1 cellular context compared by ENCODE assay signal in the genomic region with DNA sequence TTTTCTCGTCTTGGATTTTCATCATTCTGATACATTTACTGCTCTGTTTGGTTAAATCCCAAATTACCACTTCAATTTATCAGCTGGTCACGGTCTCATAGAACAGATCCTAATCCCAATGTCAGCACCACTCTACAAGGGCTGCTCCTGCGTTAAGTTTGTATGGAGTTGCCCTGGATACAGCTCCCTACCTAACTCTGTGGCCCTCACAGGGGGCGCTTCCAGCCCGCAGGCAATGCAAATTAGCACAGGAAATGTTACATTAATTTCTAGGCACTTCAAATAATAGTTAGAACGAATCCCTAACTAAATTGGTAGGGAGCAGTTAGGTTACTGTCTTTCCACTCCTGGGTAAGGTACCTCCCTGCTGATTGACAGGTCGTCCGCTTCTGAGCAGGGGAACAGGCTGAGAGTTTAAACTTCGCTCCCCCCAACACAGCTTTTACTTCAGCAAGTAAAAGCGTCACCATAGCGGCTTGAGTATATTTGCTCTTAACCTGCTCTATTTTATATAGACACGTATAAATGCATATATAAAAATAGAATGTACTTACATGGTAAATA.
TF ChIP-seq lines count a peak whose summit lies in the region.

No MANE protein-coding gene starts in this region.

TF ChIP-seq in GM23338, 12 proteins besides CTCF, POLR2A, EP300 and RAD21 (continued from another document):
- TF ChIP-seq, protein P1, sequence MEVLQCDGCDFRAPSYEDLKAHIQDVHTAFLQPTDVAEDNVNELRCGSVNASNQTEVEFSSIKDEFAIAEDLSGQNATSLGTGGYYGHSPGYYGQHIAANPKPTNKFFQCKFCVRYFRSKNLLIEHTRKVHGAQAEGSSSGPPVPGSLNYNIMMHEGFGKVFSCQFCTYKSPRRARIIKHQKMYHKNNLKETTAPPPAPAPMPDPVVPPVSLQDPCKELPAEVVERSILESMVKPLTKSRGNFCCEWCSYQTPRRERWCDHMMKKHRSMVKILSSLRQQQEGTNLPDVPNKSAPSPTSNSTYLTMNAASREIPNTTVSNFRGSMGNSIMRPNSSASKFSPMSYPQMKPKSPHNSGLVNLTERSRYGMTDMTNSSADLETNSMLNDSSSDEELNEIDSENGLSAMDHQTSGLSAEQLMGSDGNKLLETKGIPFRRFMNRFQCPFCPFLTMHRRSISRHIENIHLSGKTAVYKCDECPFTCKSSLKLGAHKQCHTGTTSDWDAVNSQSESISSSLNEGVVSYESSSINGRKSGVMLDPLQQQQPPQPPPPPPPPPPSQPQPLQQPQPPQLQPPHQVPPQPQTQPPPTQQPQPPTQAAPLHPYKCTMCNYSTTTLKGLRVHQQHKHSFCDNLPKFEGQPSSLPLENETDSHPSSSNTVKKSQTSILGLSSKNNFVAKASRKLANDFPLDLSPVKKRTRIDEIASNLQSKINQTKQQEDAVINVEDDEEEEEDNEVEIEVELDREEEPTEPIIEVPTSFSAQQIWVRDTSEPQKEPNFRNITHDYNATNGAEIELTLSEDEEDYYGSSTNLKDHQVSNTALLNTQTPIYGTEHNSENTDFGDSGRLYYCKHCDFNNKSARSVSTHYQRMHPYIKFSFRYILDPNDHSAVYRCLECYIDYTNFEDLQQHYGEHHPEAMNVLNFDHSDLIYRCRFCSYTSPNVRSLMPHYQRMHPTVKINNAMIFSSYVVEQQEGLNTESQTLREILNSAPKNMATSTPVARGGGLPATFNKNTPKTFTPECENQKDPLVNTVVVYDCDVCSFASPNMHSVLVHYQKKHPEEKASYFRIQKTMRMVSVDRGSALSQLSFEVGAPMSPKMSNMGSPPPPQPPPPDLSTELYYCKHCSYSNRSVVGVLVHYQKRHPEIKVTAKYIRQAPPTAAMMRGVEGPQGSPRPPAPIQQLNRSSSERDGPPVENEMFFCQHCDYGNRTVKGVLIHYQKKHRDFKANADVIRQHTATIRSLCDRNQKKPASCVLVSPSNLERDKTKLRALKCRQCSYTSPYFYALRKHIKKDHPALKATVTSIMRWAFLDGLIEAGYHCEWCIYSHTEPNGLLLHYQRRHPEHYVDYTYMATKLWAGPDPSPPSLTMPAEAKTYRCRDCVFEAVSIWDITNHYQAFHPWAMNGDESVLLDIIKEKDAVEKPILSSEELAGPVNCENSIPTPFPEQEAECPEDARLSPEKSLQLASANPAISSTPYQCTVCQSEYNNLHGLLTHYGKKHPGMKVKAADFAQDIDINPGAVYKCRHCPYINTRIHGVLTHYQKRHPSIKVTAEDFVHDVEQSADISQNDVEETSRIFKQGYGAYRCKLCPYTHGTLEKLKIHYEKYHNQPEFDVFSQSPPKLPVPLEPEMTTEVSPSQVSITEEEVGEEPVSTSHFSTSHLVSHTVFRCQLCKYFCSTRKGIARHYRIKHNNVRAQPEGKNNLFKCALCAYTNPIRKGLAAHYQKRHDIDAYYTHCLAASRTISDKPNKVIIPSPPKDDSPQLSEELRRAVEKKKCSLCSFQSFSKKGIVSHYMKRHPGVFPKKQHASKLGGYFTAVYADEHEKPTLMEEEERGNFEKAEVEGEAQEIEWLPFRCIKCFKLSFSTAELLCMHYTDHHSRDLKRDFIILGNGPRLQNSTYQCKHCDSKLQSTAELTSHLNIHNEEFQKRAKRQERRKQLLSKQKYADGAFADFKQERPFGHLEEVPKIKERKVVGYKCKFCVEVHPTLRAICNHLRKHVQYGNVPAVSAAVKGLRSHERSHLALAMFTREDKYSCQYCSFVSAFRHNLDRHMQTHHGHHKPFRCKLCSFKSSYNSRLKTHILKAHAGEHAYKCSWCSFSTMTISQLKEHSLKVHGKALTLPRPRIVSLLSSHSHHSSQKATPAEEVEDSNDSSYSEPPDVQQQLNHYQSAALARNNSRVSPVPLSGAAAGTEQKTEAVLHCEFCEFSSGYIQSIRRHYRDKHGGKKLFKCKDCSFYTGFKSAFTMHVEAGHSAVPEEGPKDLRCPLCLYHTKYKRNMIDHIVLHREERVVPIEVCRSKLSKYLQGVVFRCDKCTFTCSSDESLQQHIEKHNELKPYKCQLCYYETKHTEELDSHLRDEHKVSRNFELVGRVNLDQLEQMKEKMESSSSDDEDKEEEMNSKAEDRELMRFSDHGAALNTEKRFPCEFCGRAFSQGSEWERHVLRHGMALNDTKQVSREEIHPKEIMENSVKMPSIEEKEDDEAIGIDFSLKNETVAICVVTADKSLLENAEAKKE (CRISPR knock-in tag; IDR thresholded peaks at IDR 0.05): no peak
- no peak for TF ChIP-seq EZH2phosphoT487 (IDR thresholded peaks at IDR 0.05; ENCODE audit: unreplicated experiment)
- no peak for TF ChIP-seq EZH2 (IDR thresholded peaks at IDR 0.05; ENCODE audit: low read depth, unreplicated experiment)
- no peak for TF ChIP-seq NANOG (IDR thresholded peaks at IDR 0.05; ENCODE audit: borderline replicate concordance)
- TF ChIP-seq POLR2AphosphoS5 (IDR thresholded peaks at IDR 0.05; ENCODE audit: low read depth): no peak
